In the genomic region with DNA sequence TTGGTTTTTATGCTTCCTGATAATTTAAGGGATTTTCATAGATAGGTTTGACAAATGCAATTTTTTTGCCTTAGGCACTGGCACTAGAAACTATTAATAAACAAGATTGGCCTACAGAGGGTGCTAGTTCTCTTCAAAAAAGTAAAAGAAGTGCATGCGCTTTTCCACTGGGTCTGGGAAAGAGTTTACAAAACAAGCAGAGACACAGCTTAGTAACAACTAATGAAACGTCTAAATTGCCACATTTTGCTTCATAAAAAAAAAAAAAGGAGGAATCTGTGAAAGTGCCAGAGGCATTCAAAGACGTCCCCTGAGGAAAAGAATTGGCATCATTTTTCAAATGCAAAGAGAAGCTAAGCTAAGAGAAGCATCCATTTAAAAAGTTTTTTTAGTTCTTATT, we compare ENCODE assay signal across 8 cellular contexts.
DNase-seq lines count a peak whose midpoint lies in the region; ATAC-seq, FAIRE-seq and TF ChIP-seq lines count a peak whose summit lies in the region.

No MANE protein-coding gene starts in this region.

- peak; percentile 87 for TF ChIP-seq CTCF in 22Rv1 (IDR thresholded peaks at IDR 0.05)

- H3K4me3 ChIP-seq in skeletal muscle cell (ENCODE audit: low read depth, low read length): no peak overlapping the region

- H3K27ac ChIP-seq in 22Rv1: no peak overlapping the region

- ATAC-seq in HG03378 (IDR thresholded peaks at IDR 0.05; ENCODE audit: unreplicated experiment) (peak; percentile 29), GM19324 (IDR thresholded peaks at IDR 0.05; ENCODE audit: low FRiP score, unreplicated experiment) (no peak)

- DNase-seq in NCI-H526 (lab: John Stamatoyannopoulos, UW) (peak; percentile 20 to 69), astrocyte of the hippocampus (ENCODE audit: low read depth, low spot score) (peak; percentile 82), hepatic stellate cell (ENCODE audit: low spot score) (peak; percentile 43), skeletal muscle cell (ENCODE audit: low read depth) (peak; percentile 48)

- peak; percentile 93 for FAIRE-seq in G401.6 (lab: Jason Lieb, UNC)
